16 cellular contexts compared by ENCODE assay signal in the genomic region with DNA sequence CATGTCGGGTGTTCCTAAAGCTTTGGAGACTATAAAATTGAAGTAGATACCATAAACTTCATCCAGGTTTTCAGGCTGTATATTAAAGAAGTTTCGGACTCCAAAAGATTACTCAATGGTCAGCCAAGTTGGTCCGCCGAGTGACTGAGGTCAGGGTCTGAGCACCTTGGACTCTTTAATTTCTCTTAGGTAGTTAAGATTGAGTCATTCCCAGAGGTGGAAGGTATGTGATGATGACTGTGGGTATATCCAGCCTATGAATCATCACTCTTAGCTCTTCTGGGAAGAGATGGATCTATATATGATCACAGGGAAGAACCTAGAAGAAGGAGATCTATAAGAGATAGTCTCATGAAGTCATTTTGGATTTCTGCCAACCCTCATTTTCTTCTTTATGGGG. TPM values are rescaled to one million over a fixed set of nuclear protein-coding genes. Genes with fewer than 3 reads are reported as not detected.
DNase-seq lines count a peak whose midpoint lies in the region; ATAC-seq and TF ChIP-seq lines count a peak whose summit lies in the region.
"Had no signal": no experiment of that assay in that cellular context is flagged by ENCODE, and none has a peak within 500 bp of the region (broad histone marks: within the 10 kb centered on the region; RNA-seq: fewer than 3 reads in every experiment).

No MANE protein-coding gene starts in this region.

- H3K27me3 ChIP-seq in CD4-positive, alpha-beta T cell (ENCODE audit: control insufficient read depth, insufficient read depth, low read length): no peaks in the 10 kb centered on the region

- TF ChIP-seq CTCF in CD4-positive, alpha-beta T cell (IDR thresholded peaks at IDR 0.05): no peak
- TF ChIP-seq CTCF in epithelial cell of esophagus (IDR thresholded peaks at IDR 0.05; ENCODE audit: insufficient read depth, low read depth, low read length, missing control alignments) (no peak), nephron (IDR thresholded peaks at IDR 0.05; ENCODE audit: unreplicated experiment in 3 of 3) (no peak)

- CTCF ChIA-PET in CD4-positive, alpha-beta T cell (lab: Charles Lee): interaction anchor here (0.7 to 14.8 kb wide), 3 partner anchors 10 to 31 kb away, joined by 3 to 282 read pairs (median 64); no protein-coding TSS in a partner anchor
- CTCF ChIA-PET in activated naive CD4-positive, alpha-beta T cell treated with anti-CD3 and anti-CD28 coated beads for 36 hours (lab: Charles Lee): interaction anchor here (0.9 to 13.6 kb wide), 5 partner anchors 11 to 205 kb away, joined by 3 to 353 read pairs (median 14); no protein-coding TSS in a partner anchor

- H3K27ac Mint-ChIP-seq in CD4-positive, alpha-beta T cell: no peak overlapping the region
- no peak overlapping the region for H3K27ac Mint-ChIP-seq in nephron
- no peak overlapping the region for H3K27ac Mint-ChIP-seq in activated naive CD4-positive, alpha-beta T cell treated with anti-CD3 and anti-CD28 coated beads for 36 hours
- H3K27ac Mint-ChIP-seq: B cell; stimulated activated memory B cell treated with anti-CD40 and anti-IgM and Interleukin-4, amounts not matched to agents 10 μg/mL and 1 μg/mL and 100 μg/mL, for 72 hours had no signal

- intact Hi-C loops in CD4-positive, alpha-beta T cell (cut with DNase I, micrococcal nuclease): no loop called here
- intact Hi-C loops in activated naive CD4-positive, alpha-beta T cell treated with anti-CD3 and anti-CD28 coated beads for 36 hours (cut with micrococcal nuclease): loop anchor here (10.0 kb wide), 2 partner anchors 536 to 1116 kb away; partner anchors contain the start of gene SLC25A12

- no peak overlapping the region for H3K27ac ChIP-seq in CD4-positive, alpha-beta T cell (ENCODE audit: low read depth, low read length)
- H3K27ac ChIP-seq: parathyroid adenoma had no signal

- peaks cover 16% of the 10 kb centered on the region for H3K4me1 Mint-ChIP-seq in CD4-positive, alpha-beta T cell (ENCODE audit: low read depth)
- H3K4me1 Mint-ChIP-seq in nephron: peaks cover 16% of the 10 kb centered on the region
- peaks cover 77% of the 10 kb centered on the region for H3K4me1 Mint-ChIP-seq in activated naive CD4-positive, alpha-beta T cell treated with anti-CD3 and anti-CD28 coated beads for 36 hours (ENCODE audit: low read depth)

- POLR2A ChIA-PET in CD4-positive, alpha-beta T cell (lab: Charles Lee): interaction anchor here (1.9 to 22.8 kb wide), 3 partner anchors 10 to 33 kb away, joined by 6 to 482 read pairs (median 104); no protein-coding TSS in a partner anchor

- H3K36me3 Mint-ChIP-seq in CD4-positive, alpha-beta T cell (ENCODE audit: low read depth): peaks cover 26% of the 10 kb centered on the region
- no peaks in the 10 kb centered on the region for H3K36me3 Mint-ChIP-seq in nephron (ENCODE audit: low read depth)
- H3K36me3 Mint-ChIP-seq in activated naive CD4-positive, alpha-beta T cell treated with anti-CD3 and anti-CD28 coated beads for 36 hours (ENCODE audit: low read depth): no peaks in the 10 kb centered on the region
- H3K36me3 Mint-ChIP-seq: stimulated activated memory B cell treated with anti-CD40 and anti-IgM and Interleukin-4, amounts not matched to agents 10 μg/mL and 1 μg/mL and 100 μg/mL, for 72 hours had no signal

- ATAC-seq in CD4-positive, alpha-beta T cell (ENCODE audit: poor library complexity): no peak
- ATAC-seq in HG02970 (IDR thresholded peaks at IDR 0.05; ENCODE audit: low FRiP score, unreplicated experiment): no peak
- ATAC-seq: stimulated activated memory B cell treated with anti-CD40 and anti-IgM and Interleukin-4, amounts not matched to agents 10 μg/mL and 1 μg/mL and 100 μg/mL, for 72 hours had no signal

- no peak for DNase-seq in CD4-positive, alpha-beta T cell
- peak; percentile 43 for DNase-seq in M059J (ENCODE audit: low read depth)
- DNase-seq in epithelial cell of esophagus (ENCODE audit: low read depth): peak; percentile 87
- no peak for DNase-seq in nucleus accumbens (lab: John Stamatoyannopoulos, UW)
- no peak for DNase-seq in T1000 (lab: John Stamatoyannopoulos, UW)
- no peak for DNase-seq in activated naive CD4-positive, alpha-beta T cell treated with anti-CD3 and anti-CD28 coated beads for 36 hours
- DNase-seq: cortex of kidney, EL, foreskin fibroblast, NCI-H524 treated with DMSO at 0.1 percent for 48 hours had no signal

- no peaks in the 10 kb centered on the region for H3K9me3 ChIP-seq in CD4-positive, alpha-beta T cell (ENCODE audit: control insufficient read depth, low read length)
- H3K9me3 ChIP-seq: left lung had no signal

- peak overlapping the region; percentile 95 for H3K4me3 ChIP-seq in epithelial cell of esophagus (ENCODE audit: low read length)

- H3K9me3 Mint-ChIP-seq in CD4-positive, alpha-beta T cell: no peaks in the 10 kb centered on the region
- no peaks in the 10 kb centered on the region for H3K9me3 Mint-ChIP-seq in nephron
- H3K9me3 Mint-ChIP-seq in activated naive CD4-positive, alpha-beta T cell treated with anti-CD3 and anti-CD28 coated beads for 36 hours: no peaks in the 10 kb centered on the region
- H3K9me3 Mint-ChIP-seq: stimulated activated memory B cell treated with anti-CD40 and anti-IgM and Interleukin-4, amounts not matched to agents 10 μg/mL and 1 μg/mL and 100 μg/mL, for 72 hours had no signal

- no peaks in the 10 kb centered on the region for H3K27me3 Mint-ChIP-seq in CD4-positive, alpha-beta T cell
- peaks cover 52% of the 10 kb centered on the region for H3K27me3 Mint-ChIP-seq in nephron (ENCODE audit: low read depth)
- H3K27me3 Mint-ChIP-seq in activated naive CD4-positive, alpha-beta T cell treated with anti-CD3 and anti-CD28 coated beads for 36 hours (ENCODE audit: low read depth): no peaks in the 10 kb centered on the region

- H3K4me3 Mint-ChIP-seq in CD4-positive, alpha-beta T cell: peak overlapping the region; percentile 93
- H3K4me3 Mint-ChIP-seq in nephron: peak overlapping the region; percentile 46 to 57 (median 47)
- no peak overlapping the region for H3K4me3 Mint-ChIP-seq in activated naive CD4-positive, alpha-beta T cell treated with anti-CD3 and anti-CD28 coated beads for 36 hours
- H3K4me3 Mint-ChIP-seq: B cell; stimulated activated memory B cell treated with anti-CD40 and anti-IgM and Interleukin-4, amounts not matched to agents 10 μg/mL and 1 μg/mL and 100 μg/mL, for 72 hours had no signal

RNA-seq across cellular contexts. Expression of gene ITGA6, which starts 3.3 kb away (rescaled TPM):
- total RNA-seq in CD4-positive, alpha-beta T cell: 10 to 100 TPM; 53.5 to 58.0 TPM
- total RNA-seq in M059J (2014; rRNA removed; shearing (Covaris generic)): 31.7 and 47.7 TPM in 2 replicates
- 10 to 100 TPM; 16.5 to 16.8 TPM for total RNA-seq in activated naive CD4-positive, alpha-beta T cell treated with anti-CD3 and anti-CD28 coated beads for 36 hours

Comparison
In these comparisons a context has a peak if more than half of its experiments do, and no peak if none do; other contexts are left out.
1. DNase-seq: peak in M059J (single experiment) and epithelial cell of esophagus (single experiment); none in CD4-positive, alpha-beta T cell (0 of 10), nucleus accumbens (0 of 56), T1000 (single experiment) and activated naive CD4-positive, alpha-beta T cell treated with anti-CD3 and anti-CD28 coated beads for 36 hours (single experiment).